ENCODE assay signal across 30 cellular contexts in the genomic region with DNA sequence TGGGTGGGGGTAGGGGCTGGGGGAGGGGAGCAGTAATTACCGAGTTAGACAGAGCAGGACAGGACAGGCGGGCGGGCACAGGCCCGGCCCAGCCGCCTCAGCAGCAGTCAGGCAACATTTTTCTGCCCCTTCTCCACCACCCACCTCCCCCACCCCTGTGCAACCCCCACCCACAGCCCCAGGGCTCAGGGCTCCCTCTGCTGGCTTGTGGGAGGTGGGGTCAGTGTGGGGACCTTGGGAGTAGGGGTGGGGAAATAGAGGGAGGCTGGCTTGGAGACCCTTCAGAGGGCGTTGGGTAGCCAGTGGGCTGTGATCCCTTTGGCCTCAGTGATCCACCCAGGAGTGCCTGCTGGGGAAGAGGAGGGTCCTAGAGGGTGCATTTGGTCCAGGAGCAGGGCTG. TPM values are rescaled to one million over a fixed set of nuclear protein-coding genes. Genes with fewer than 3 reads are reported as not detected.
"Had no signal": no experiment of that assay in that cellular context is flagged by ENCODE, and none has a peak within 500 bp of the region (broad histone marks: within the 10 kb centered on the region; RNA-seq: fewer than 3 reads in every experiment).

No MANE protein-coding gene starts in this region.

- H3K4me2 ChIP-seq: neural progenitor cell, smooth muscle cell had no signal

- H3K4me1 ChIP-seq: parathyroid adenoma, psoas muscle had no signal

- DNase-seq: activated CD4-positive, alpha-beta memory T cell treated with anti-CD3 and anti-CD28 coated beads, Interleukin-2, amount 10 ng/mL, durations not matched to agents 7 days and 5 days; activated CD4-positive, alpha-beta T cell treated with anti-CD3 and anti-CD28 coated beads for 48 hours; activated CD8-positive, alpha-beta memory T cell treated with anti-CD3 and anti-CD28 coated beads, Interleukin-2, amount 50 U/mL, for 48 hours; activated gamma-delta T cell treated with Interleukin-2 at 50 U/mL for 16 hours; activated naive CD8-positive, alpha-beta T cell treated with anti-CD3 and anti-CD28 coated beads, Interleukin-2, amount 50 U/mL, for 24 hours; activated T-cell treated with anti-CD3 and anti-CD28 coated beads, Interleukin-2, amount 50 U/mL, for 24 hours; amygdala; caudate nucleus; esophagus squamous epithelium; foreskin melanocyte; heart right ventricle; left lung; lower lobe of right lung; mesenchymal stem cell; natural killer cell; occipital lobe; stimulated activated naive CD4-positive, alpha-beta T cell; transverse colon had no signal

- H3K4me3 Mint-ChIP-seq: activated CD4-positive, alpha-beta memory T cell treated with anti-CD3 and anti-CD28 coated beads, Interleukin-2, amount 10 ng/mL, durations not matched to agents 7 days and 5 days; activated naive CD4-positive, alpha-beta T cell treated with anti-CD3 and anti-CD28 coated beads, Interleukin-2, amount 50 U/mL, for 24 hours; activated naive CD8-positive, alpha-beta T cell treated with anti-CD3 and anti-CD28 coated beads, Interleukin-2, amount 50 U/mL, for 24 hours; activated T-cell treated with anti-CD3 and anti-CD28 coated beads, Interleukin-2, amount 50 U/mL, for 24 hours; dendritic cell treated with granulocyte-macrophage colony-stimulating factor and Interleukin-4, amounts not matched to agents 40 ng/mL and 50 ng/mL, for 4 days; natural killer cell; neural progenitor cell had no signal

- H3K9me3 ChIP-seq: esophagus squamous epithelium, heart right ventricle, left lung, lower lobe of right lung, psoas muscle, transverse colon had no signal

- H3K4me3 ChIP-seq: esophagus squamous epithelium, heart right ventricle, left lung, lower lobe of right lung, neural progenitor cell, psoas muscle, smooth muscle cell, transverse colon had no signal

- ATAC-seq: activated CD4-positive, CD25-positive, alpha-beta regulatory T cell treated with anti-CD3 and anti-CD28 coated beads, Interleukin-2, amount 50 U/mL, for 24 hours; activated naive CD8-positive, alpha-beta T cell treated with anti-CD3 and anti-CD28 coated beads, Interleukin-2, amount 50 U/mL, for 24 hours; heart right ventricle; left lung; lower lobe of right lung; natural killer cell; psoas muscle had no signal

- H3K79me2 ChIP-seq: parathyroid adenoma had no signal

- H3K9me3 Mint-ChIP-seq: activated CD4-positive, alpha-beta memory T cell treated with anti-CD3 and anti-CD28 coated beads, Interleukin-2, amount 10 ng/mL, durations not matched to agents 7 days and 5 days; activated naive CD4-positive, alpha-beta T cell treated with anti-CD3 and anti-CD28 coated beads, Interleukin-2, amount 50 U/mL, for 24 hours; activated naive CD8-positive, alpha-beta T cell treated with anti-CD3 and anti-CD28 coated beads, Interleukin-2, amount 50 U/mL, for 24 hours; activated T-cell treated with anti-CD3 and anti-CD28 coated beads, Interleukin-2, amount 50 U/mL, for 24 hours; dendritic cell treated with granulocyte-macrophage colony-stimulating factor and Interleukin-4, amounts not matched to agents 40 ng/mL and 50 ng/mL, for 4 days; natural killer cell had no signal

- H3K27ac Mint-ChIP-seq: activated CD4-positive, alpha-beta memory T cell treated with anti-CD3 and anti-CD28 coated beads, Interleukin-2, amount 10 ng/mL, durations not matched to agents 7 days and 5 days; activated naive CD4-positive, alpha-beta T cell treated with anti-CD3 and anti-CD28 coated beads, Interleukin-2, amount 50 U/mL, for 24 hours; activated naive CD8-positive, alpha-beta T cell treated with anti-CD3 and anti-CD28 coated beads, Interleukin-2, amount 50 U/mL, for 24 hours; activated T-cell treated with anti-CD3 and anti-CD28 coated beads, Interleukin-2, amount 50 U/mL, for 24 hours; dendritic cell treated with granulocyte-macrophage colony-stimulating factor and Interleukin-4, amounts not matched to agents 40 ng/mL and 50 ng/mL, for 4 days; natural killer cell; neural progenitor cell had no signal

- H2AFZ ChIP-seq: neural progenitor cell, parathyroid adenoma had no signal

- H3K36me3 ChIP-seq: esophagus squamous epithelium, heart right ventricle, left lung, lower lobe of right lung, neural progenitor cell, transverse colon had no signal

- H3K27ac ChIP-seq: heart right ventricle, left lung, lower lobe of right lung, neural progenitor cell, parathyroid adenoma, psoas muscle, transverse colon had no signal

- H3K9ac ChIP-seq: neural progenitor cell, parathyroid adenoma had no signal

- H3K36me3 Mint-ChIP-seq: activated naive CD4-positive, alpha-beta T cell treated with anti-CD3 and anti-CD28 coated beads, Interleukin-2, amount 50 U/mL, for 24 hours; natural killer cell; neural progenitor cell had no signal

- FAIRE-seq: urothelium cell line had no signal

RNA-seq across cellular contexts. Expression of a gene that starts 6.4 kb away (rescaled TPM):
- total RNA-seq: activated CD4-positive, alpha-beta memory T cell treated with anti-CD3 and anti-CD28 coated beads, Interleukin-2, amount 10 ng/mL, durations not matched to agents 7 days and 5 days; glomerular endothelial cell; left lung; mononuclear cell; natural killer cell; occipital lobe; T-helper 2 cell treated with Interferon-gamma antibody and Interleukin-4, amounts not matched to agents 100 ng/mL and 5 ng/mL, for 36 hours; temporal lobe had no signal

RNA-seq across cellular contexts. Expression of a gene that starts 14.7 kb away (rescaled TPM):
- total RNA-seq: glomerular endothelial cell, occipital lobe, psoas muscle, temporal lobe had no signal

RNA-seq across cellular contexts. Expression of a gene that starts 34.4 kb away (rescaled TPM):
- total RNA-seq: activated CD4-positive, alpha-beta memory T cell treated with anti-CD3 and anti-CD28 coated beads, Interleukin-2, amount 10 ng/mL, durations not matched to agents 7 days and 5 days; esophagus squamous epithelium; glomerular endothelial cell; left lung; lower lobe of right lung; mononuclear cell; natural killer cell; occipital lobe; smooth muscle cell; T-helper 2 cell treated with Interferon-gamma antibody and Interleukin-4, amounts not matched to agents 100 ng/mL and 5 ng/mL, for 36 hours; temporal lobe; transverse colon had no signal
- polyA plus RNA-seq: smooth muscle cell had no signal
